ENCODE assay signal across 7 cellular contexts in genomic region chr1:43834280-43835140, GRCh38.
DNase-seq lines count a peak whose midpoint lies in the region; ATAC-seq and TF ChIP-seq lines count a peak whose summit lies in the region.

No MANE protein-coding gene starts in this region.

- CTCF ChIA-PET in IMR-90 (lab: Yijun Ruan, JAX) = no interaction called here

- H3K9me3 Mint-ChIP-seq in stimulated activated naive CD8-positive, alpha-beta T cell treated with anti-CD3 and anti-CD28 coated beads, Interleukin-15, amount 100 ng/mL, for 72 hours = no peaks in the 10 kb centered on the region

- POLR2A ChIA-PET in IMR-90 (lab: Charles Lee; ENCODE audit: unreplicated experiment) = no interaction called here

- H3K14ac ChIP-seq in IMR-90 (replicated peaks; ENCODE audit: low read depth, low read length) = peak overlapping the region; percentile 93

- H4K20me1 ChIP-seq in IMR-90 (ENCODE audit: insufficient read depth, low read length) (peaks cover 19% of the 10 kb centered on the region), hepatocyte (ENCODE audit: insufficient read depth, poor library complexity, severe bottlenecking) (no peaks in the 10 kb centered on the region)

- no peak overlapping the region for H4K5ac ChIP-seq in IMR-90 (ENCODE audit: low read depth, low read length)

- TF ChIP-seq CTCF in IMR-90 (conservative IDR thresholded peaks at IDR 0.05; ENCODE audit: low read depth, low read length) = no peak
- TF ChIP-seq CTCF in hepatocyte (IDR thresholded peaks at IDR 0.05; ENCODE audit: poor library complexity) = no peak

- H3K79me2 ChIP-seq in hepatocyte = no peaks in the 10 kb centered on the region

- H3K4ac ChIP-seq in IMR-90 (ENCODE audit: low read depth, low read length) = peak overlapping the region; percentile 65

- peak overlapping the region; percentile 31 for H2BK5ac ChIP-seq in IMR-90 (ENCODE audit: low read depth, low read length, poor library complexity, severe bottlenecking)

- peak overlapping the region; percentile 2 to 63 for H3K27ac Mint-ChIP-seq in stimulated activated naive CD8-positive, alpha-beta T cell treated with anti-CD3 and anti-CD28 coated beads, Interleukin-15, amount 100 ng/mL, for 72 hours

- in situ Hi-C loops in IMR-90 (cut with MboI; ENCODE audit: low sequenced_read_pairs) = no loop called here

- H2AFZ ChIP-seq in IMR-90 (replicated peaks; ENCODE audit: low read length, poor library complexity) = peak overlapping the region; percentile 67
- no peak overlapping the region for H2AFZ ChIP-seq in hepatocyte

- peaks cover 26 to 44% of the 10 kb centered on the region in 2 experiments for H3K79me1 ChIP-seq in IMR-90 (ENCODE audit: low read depth in 1 of 2, low read length in 2 of 2)

- peaks cover 16% of the 10 kb centered on the region for H3K4me1 ChIP-seq in IMR-90 (ENCODE audit: control insufficient read depth, insufficient read depth, low read length)
- peaks cover 8% of the 10 kb centered on the region for H3K4me1 ChIP-seq in hepatocyte (ENCODE audit: insufficient read depth)

- H4K8ac ChIP-seq in IMR-90 (ENCODE audit: low read depth in 2 of 2, low read length in 2 of 2) = peak overlapping the region; percentile 14 to 60; a peak in 3 of 4 replicates

- no peaks in the 10 kb centered on the region for H3K9me3 ChIP-seq in IMR-90 (ENCODE audit: control insufficient read depth, insufficient read depth, low read length)
- H3K9me3 ChIP-seq in hepatocyte (ENCODE audit: low read depth) = no peaks in the 10 kb centered on the region

- peak overlapping the region; percentile 88 for H3K23ac ChIP-seq in IMR-90 (ENCODE audit: low read depth, low read length)

- TF ChIP-seq RAD21 in IMR-90 (IDR thresholded peaks at IDR 0.05; ENCODE audit: low read length) = no peak

- H3K4me3 ChIP-seq in IMR-90 (ENCODE audit: insufficient read depth, low read depth, low read length) (no peak overlapping the region), hepatocyte (no peak overlapping the region)

- DNase-seq in IMR-90 = no peak
- DNase-seq in T1000 (lab: John Stamatoyannopoulos, UW) = peak; percentile 80
- DNase-seq in foreskin melanocyte = peak; percentile 42
- DNase-seq in stimulated activated naive CD8-positive, alpha-beta T cell treated with anti-CD3 and anti-CD28 coated beads, Interleukin-15, amount 100 ng/mL, for 72 hours = peak in 1 of 2 donors; percentile 42
- no peak for DNase-seq in hepatocyte (ENCODE audit: low spot score)
- no peak for DNase-seq in NCI-H2196 treated with DMSO at 0.1 percent for 48 hours (lab: John Stamatoyannopoulos, UW; ENCODE audit: unreplicated experiment)
- DNase-seq in OCI-M2 (lab: John Stamatoyannopoulos, UW; ENCODE audit: unreplicated experiment) = no peak

- dilution Hi-C loops in IMR-90 (cut with HindIII; ENCODE audit: low sequenced_read_pairs, unreplicated experiment) = no loop called here

- H3K36me3 ChIP-seq in IMR-90 (ENCODE audit: control insufficient read depth, insufficient read depth, low read length) = peaks cover 14% of the 10 kb centered on the region
- no peaks in the 10 kb centered on the region for H3K36me3 ChIP-seq in hepatocyte (replicated peaks; ENCODE audit: insufficient read depth, low read depth)

- peak overlapping the region; percentile 14; the same call in 1 of the 2 replicates for H4K91ac ChIP-seq in IMR-90 (ENCODE audit: insufficient read depth, low read depth, low read length)

- H2BK20ac ChIP-seq in IMR-90 (ENCODE audit: low read depth, low read length) = peak overlapping the region; percentile 7

- H2AK9ac ChIP-seq in IMR-90 (replicated peaks; ENCODE audit: low read depth, low read length, poor library complexity) = peak overlapping the region; percentile 31

- H3K4me2 ChIP-seq in IMR-90 (ENCODE audit: low read depth, low read length) (no peak overlapping the region), hepatocyte (no peak overlapping the region)

- no TSS peak for BruUV-seq in IMR-90 (replicated peaks; lab: Mats Ljungman, UMichigan)

- no peak for ATAC-seq in IMR-90 (ENCODE audit: low read depth)
- no peak for ATAC-seq in stimulated activated naive CD8-positive, alpha-beta T cell treated with anti-CD3 and anti-CD28 coated beads, Interleukin-15, amount 100 ng/mL, for 72 hours

- H3K27me3 ChIP-seq in IMR-90 (ENCODE audit: control insufficient read depth, insufficient read depth, low read length) (no peaks in the 10 kb centered on the region), hepatocyte (no peaks in the 10 kb centered on the region)

- TF ChIP-seq POLR2A in IMR-90 (IDR thresholded peaks at IDR 0.05; ENCODE audit: low read depth, low read length) = no peak

- H3K9me2 ChIP-seq in hepatocyte (replicated peaks; ENCODE audit: insufficient read depth) = no peaks in the 10 kb centered on the region

- peak overlapping the region; percentile 10; the same call in 1 of the 2 replicates for H3K56ac ChIP-seq in IMR-90 (ENCODE audit: extremely low read depth, insufficient read depth, low read length)

- 80% methylated on average over 5 of the region's 15 CpGs; no CpG with 5 or more reads in 1 of the 2 experiments for WGBS in IMR-90 (ENCODE audit: extremely low coverage in 2 of 2, insufficient read length in 1 of 2), 2 experiments
- 86% methylated on average over 15 of the region's 15 CpGs for WGBS in hepatocyte (ENCODE audit: low lambda C conversion rate, missing lambda C conversion rate)

- H3K4me1 Mint-ChIP-seq in stimulated activated naive CD8-positive, alpha-beta T cell treated with anti-CD3 and anti-CD28 coated beads, Interleukin-15, amount 100 ng/mL, for 72 hours = peaks cover 82% of the 10 kb centered on the region

- H3K18ac ChIP-seq in IMR-90 (ENCODE audit: low read depth, low read length) = no peak overlapping the region

- peak overlapping the region; percentile 56; the same call in 1 of the 3 replicates for H2BK15ac ChIP-seq in IMR-90 (ENCODE audit: low read depth, low read length)

- peak overlapping the region; percentile 41 to 63 for H3K4me3 Mint-ChIP-seq in stimulated activated naive CD8-positive, alpha-beta T cell treated with anti-CD3 and anti-CD28 coated beads, Interleukin-15, amount 100 ng/mL, for 72 hours

- no peaks in the 10 kb centered on the region for H3K27me3 Mint-ChIP-seq in stimulated activated naive CD8-positive, alpha-beta T cell treated with anti-CD3 and anti-CD28 coated beads, Interleukin-15, amount 100 ng/mL, for 72 hours

- peak overlapping the region; percentile 94 for H2AK5ac ChIP-seq in IMR-90 (ENCODE audit: low read depth, low read length)

- H3K9ac ChIP-seq in IMR-90 (ENCODE audit: low read depth, low read length) = no peak overlapping the region

- peaks cover 28% of the 10 kb centered on the region for H3K9me1 ChIP-seq in IMR-90 (ENCODE audit: insufficient read depth, low read length)

- H3K27ac ChIP-seq in IMR-90 (ENCODE audit: insufficient read depth, low read length) = no peak overlapping the region
- no peak overlapping the region for H3K27ac ChIP-seq in hepatocyte

- peak overlapping the region; percentile 38 for H2BK120ac ChIP-seq in IMR-90 (ENCODE audit: low read depth, low read length)

- intact Hi-C loops in IMR-90 (cut with micrococcal nuclease) = no loop called here

TF ChIP-seq in IMR-90, 13 proteins besides CTCF, POLR2A, EP300 and RAD21:
- TF ChIP-seq RFX5 (IDR thresholded peaks at IDR 0.05; ENCODE audit: low read depth, low read length) = no peak
- TF ChIP-seq MAZ (IDR thresholded peaks at IDR 0.05; ENCODE audit: borderline replicate concordance, low read depth, low read length) = no peak
- no peak for TF ChIP-seq NFE2L2 (IDR thresholded peaks at IDR 0.05; ENCODE audit: low read depth, low read length)
- no peak for TF ChIP-seq ELK1 (IDR thresholded peaks at IDR 0.05; ENCODE audit: borderline replicate concordance, low read depth, low read length)
- TF ChIP-seq USF2 (IDR thresholded peaks at IDR 0.05; ENCODE audit: low read depth, low read length) = no peak
- TF ChIP-seq FOS (IDR thresholded peaks at IDR 0.05; ENCODE audit: low read depth, low read length) = no peak
- TF ChIP-seq CHD1 (IDR thresholded peaks at IDR 0.05; ENCODE audit: low read depth, low read length) = no peak
- no peak for TF ChIP-seq CEBPB (IDR thresholded peaks at IDR 0.05; ENCODE audit: low read depth, low read length)
- no peak for TF ChIP-seq RCOR1 (IDR thresholded peaks at IDR 0.05; ENCODE audit: insufficient replicate concordance, low read length)
- TF ChIP-seq MXI1 (IDR thresholded peaks at IDR 0.05; ENCODE audit: borderline replicate concordance, low read depth, low read length) = no peak
- TF ChIP-seq SMC3 (IDR thresholded peaks at IDR 0.05; ENCODE audit: low read depth, low read length) = no peak
- TF ChIP-seq MAFK (IDR thresholded peaks at IDR 0.05; ENCODE audit: low read depth, low read length) = no peak
- TF ChIP-seq BHLHE40 (IDR thresholded peaks at IDR 0.05; ENCODE audit: low read depth, low read length) = no peak

Comparison
In these comparisons a context has a peak if more than half of its experiments do, and no peak if none do; other contexts are left out.
1. DNase-seq: peak in T1000 (single experiment) and foreskin melanocyte (single experiment); none in IMR-90 (single experiment), hepatocyte (single experiment), NCI-H2196 treated with DMSO at 0.1 percent for 48 hours (single experiment) and OCI-M2 (single experiment).